ENCODE assay signal across 24 cellular contexts in genomic region chr7:142899661-142900060, GRCh38. TPM values are rescaled to one million over a fixed set of nuclear protein-coding genes. Genes with fewer than 3 reads are reported as not detected.
DNase-seq lines count a peak whose midpoint lies in the region; ATAC-seq, FAIRE-seq and TF ChIP-seq lines count a peak whose summit lies in the region.
"Had no signal": no experiment of that assay in that cellular context is flagged by ENCODE, and none has a peak within 500 bp of the region (broad histone marks: within the 10 kb centered on the region; RNA-seq: fewer than 3 reads in every experiment).

No MANE protein-coding gene starts in this region.

- H3K27ac ChIP-seq in neural progenitor cell: no peak overlapping the region
- H3K27ac ChIP-seq: A549; BLaER1 treated with 17β-estradiol and CSF1 and Interleukin-3, amounts not matched to agents 10 nM and 100 nM had no signal

- H3K27me3 ChIP-seq in bronchial epithelial cell (ENCODE audit: control insufficient read depth, insufficient read depth, low read length): no peaks in the 10 kb centered on the region
- no peaks in the 10 kb centered on the region for H3K27me3 ChIP-seq in neural progenitor cell
- H3K27me3 ChIP-seq: BE2C; BLaER1 treated with 17β-estradiol and CSF1 and Interleukin-3, amounts not matched to agents 10 nM and 100 nM had no signal

- no peak overlapping the region for H2AFZ ChIP-seq in neural progenitor cell (replicated peaks)

- no peaks in the 10 kb centered on the region for H3K4me1 Mint-ChIP-seq in activated naive CD8-positive, alpha-beta T cell treated with anti-CD3 and anti-CD28 coated beads, Interleukin-2, amount 50 U/mL, for 24 hours
- H3K4me1 Mint-ChIP-seq in activated naive CD8-positive, alpha-beta T cell treated with anti-CD3 and anti-CD28 coated beads for 36 hours: no peaks in the 10 kb centered on the region
- peaks cover 2% of the 10 kb centered on the region for H3K4me1 Mint-ChIP-seq in neural progenitor cell
- H3K4me1 Mint-ChIP-seq in activated CD4-positive, alpha-beta T cell treated with anti-CD3 and anti-CD28 coated beads, Interleukin-2, amount 10 ng/mL, durations not matched to agents 7 days and 5 days: no peaks in the 10 kb centered on the region
- H3K4me1 Mint-ChIP-seq: CD4-positive, alpha-beta memory T cell had no signal

- no peak for ATAC-seq in activated naive CD8-positive, alpha-beta T cell treated with anti-CD3 and anti-CD28 coated beads, Interleukin-2, amount 50 U/mL, for 24 hours
- no peak for ATAC-seq in GM21367 (IDR thresholded peaks at IDR 0.05; ENCODE audit: unreplicated experiment)
- ATAC-seq: A549, GM12878 had no signal

- no peak overlapping the region for H3K9ac ChIP-seq in neural progenitor cell
- H3K9ac ChIP-seq: BLaER1 treated with 17β-estradiol and CSF1 and Interleukin-3, amounts not matched to agents 10 nM and 100 nM had no signal

- H3K4me3 ChIP-seq in bronchial epithelial cell (ENCODE audit: low read depth, low read length) (no peak overlapping the region), neural progenitor cell (no peak overlapping the region)
- H3K4me3 ChIP-seq: A549; BLaER1 treated with 17β-estradiol and CSF1 and Interleukin-3, amounts not matched to agents 10 nM and 100 nM; GM12878; HAP-1 had no signal

- H3K36me3 ChIP-seq in bronchial epithelial cell (ENCODE audit: control insufficient read depth, insufficient read depth, low read length) (no peaks in the 10 kb centered on the region), neural progenitor cell (peaks cover 7% of the 10 kb centered on the region)
- H3K36me3 ChIP-seq: BE2C, HAP-1 had no signal

- H4K20me1 ChIP-seq in neural progenitor cell (ENCODE audit: low read depth): no peaks in the 10 kb centered on the region
- H4K20me1 ChIP-seq: BLaER1 treated with 17β-estradiol and CSF1 and Interleukin-3, amounts not matched to agents 10 nM and 100 nM had no signal

- POLR2A ChIA-PET in activated CD4-positive, alpha-beta T cell treated with anti-CD3 and anti-CD28 coated beads, Interleukin-2, amount 10 ng/mL, durations not matched to agents 7 days and 5 days (lab: Charles Lee): no interaction called here

- no peak for DNase-seq in activated naive CD8-positive, alpha-beta T cell treated with anti-CD3 and anti-CD28 coated beads, Interleukin-2, amount 50 U/mL, for 24 hours
- DNase-seq in activated naive CD8-positive, alpha-beta T cell treated with anti-CD3 and anti-CD28 coated beads for 36 hours: no peak
- DNase-seq in bronchial epithelial cell (ENCODE audit: low read depth): no peak
- DNase-seq in neural progenitor cell (ENCODE audit: low spot score): peak; percentile 9
- DNase-seq in activated CD4-positive, alpha-beta T cell treated with anti-CD3 and anti-CD28 coated beads, Interleukin-2, amount 10 ng/mL, durations not matched to agents 7 days and 5 days: no peak
- no peak for DNase-seq in DMS79 (lab: John Stamatoyannopoulos, UW)
- DNase-seq: 8988T; ACHN; AML-193; BE2C; CD4-positive, alpha-beta memory T cell; DMS153; EL; GDM1; GOT3; HFFc6 had no signal

- H3K4me2 ChIP-seq in neural progenitor cell: no peak overlapping the region
- H3K4me2 ChIP-seq: A549 had no signal

- CTCF ChIA-PET in activated CD4-positive, alpha-beta T cell treated with anti-CD3 and anti-CD28 coated beads, Interleukin-2, amount 10 ng/mL, durations not matched to agents 7 days and 5 days (lab: Charles Lee): interaction anchor here (0.7 to 0.8 kb wide), 2 partner anchors 26 to 503 kb away, joined by 3 read pairs; no protein-coding TSS in a partner anchor

- peak overlapping the region; percentile 16 for H3K27ac Mint-ChIP-seq in activated naive CD8-positive, alpha-beta T cell treated with anti-CD3 and anti-CD28 coated beads, Interleukin-2, amount 50 U/mL, for 24 hours
- no peak overlapping the region for H3K27ac Mint-ChIP-seq in activated naive CD8-positive, alpha-beta T cell treated with anti-CD3 and anti-CD28 coated beads for 36 hours
- H3K27ac Mint-ChIP-seq in neural progenitor cell: no peak overlapping the region
- H3K27ac Mint-ChIP-seq in activated CD4-positive, alpha-beta T cell treated with anti-CD3 and anti-CD28 coated beads, Interleukin-2, amount 10 ng/mL, durations not matched to agents 7 days and 5 days: no peak overlapping the region
- H3K27ac Mint-ChIP-seq: CD4-positive, alpha-beta memory T cell; HFFc6 had no signal

- H3K4me3 Mint-ChIP-seq in activated naive CD8-positive, alpha-beta T cell treated with anti-CD3 and anti-CD28 coated beads, Interleukin-2, amount 50 U/mL, for 24 hours: no peak overlapping the region
- H3K4me3 Mint-ChIP-seq in activated naive CD8-positive, alpha-beta T cell treated with anti-CD3 and anti-CD28 coated beads for 36 hours: no peak overlapping the region
- no peak overlapping the region for H3K4me3 Mint-ChIP-seq in neural progenitor cell
- H3K4me3 Mint-ChIP-seq in activated CD4-positive, alpha-beta T cell treated with anti-CD3 and anti-CD28 coated beads, Interleukin-2, amount 10 ng/mL, durations not matched to agents 7 days and 5 days: no peak overlapping the region
- H3K4me3 Mint-ChIP-seq: CD4-positive, alpha-beta memory T cell; HFFc6 had no signal

- H3K36me3 Mint-ChIP-seq in activated naive CD8-positive, alpha-beta T cell treated with anti-CD3 and anti-CD28 coated beads, Interleukin-2, amount 50 U/mL, for 24 hours (ENCODE audit: low read depth): no peaks in the 10 kb centered on the region
- peaks cover 1% of the 10 kb centered on the region for H3K36me3 Mint-ChIP-seq in activated naive CD8-positive, alpha-beta T cell treated with anti-CD3 and anti-CD28 coated beads for 36 hours
- no peaks in the 10 kb centered on the region for H3K36me3 Mint-ChIP-seq in neural progenitor cell
- H3K36me3 Mint-ChIP-seq in activated CD4-positive, alpha-beta T cell treated with anti-CD3 and anti-CD28 coated beads, Interleukin-2, amount 10 ng/mL, durations not matched to agents 7 days and 5 days (ENCODE audit: low read depth): no peaks in the 10 kb centered on the region
- H3K36me3 Mint-ChIP-seq: CD4-positive, alpha-beta memory T cell had no signal

- peaks cover 14% of the 10 kb centered on the region for H3K9me3 ChIP-seq in neural progenitor cell (ENCODE audit: low read depth)
- H3K9me3 ChIP-seq: A549, BE2C, Caco-2, HAP-1 had no signal

- H3K27me3 Mint-ChIP-seq in activated naive CD8-positive, alpha-beta T cell treated with anti-CD3 and anti-CD28 coated beads, Interleukin-2, amount 50 U/mL, for 24 hours: peaks cover 2% of the 10 kb centered on the region
- H3K27me3 Mint-ChIP-seq in activated naive CD8-positive, alpha-beta T cell treated with anti-CD3 and anti-CD28 coated beads for 36 hours: peaks cover 3% of the 10 kb centered on the region
- H3K27me3 Mint-ChIP-seq in neural progenitor cell (ENCODE audit: insufficient read depth, low read depth): peaks cover 4% of the 10 kb centered on the region
- peaks cover 7% of the 10 kb centered on the region for H3K27me3 Mint-ChIP-seq in activated CD4-positive, alpha-beta T cell treated with anti-CD3 and anti-CD28 coated beads, Interleukin-2, amount 10 ng/mL, durations not matched to agents 7 days and 5 days

- peaks cover 13% of the 10 kb centered on the region for H3K4me1 ChIP-seq in neural progenitor cell
- H3K4me1 ChIP-seq: A549, BE2C, HAP-1 had no signal

- no peaks in the 10 kb centered on the region for H3K79me2 ChIP-seq in neural progenitor cell (ENCODE audit: low read depth)

- peaks cover 12% of the 10 kb centered on the region for H3F3A ChIP-seq in neural progenitor cell (ENCODE audit: low read depth)

- H3K9me3 Mint-ChIP-seq in activated naive CD8-positive, alpha-beta T cell treated with anti-CD3 and anti-CD28 coated beads, Interleukin-2, amount 50 U/mL, for 24 hours: peaks cover 4% of the 10 kb centered on the region
- H3K9me3 Mint-ChIP-seq in activated naive CD8-positive, alpha-beta T cell treated with anti-CD3 and anti-CD28 coated beads for 36 hours: peaks cover 1% of the 10 kb centered on the region
- H3K9me3 Mint-ChIP-seq in neural progenitor cell: peaks cover 7% of the 10 kb centered on the region
- H3K9me3 Mint-ChIP-seq in activated CD4-positive, alpha-beta T cell treated with anti-CD3 and anti-CD28 coated beads, Interleukin-2, amount 10 ng/mL, durations not matched to agents 7 days and 5 days: no peaks in the 10 kb centered on the region
- H3K9me3 Mint-ChIP-seq: HFFc6 had no signal

- TF ChIP-seq CTCF in bronchial epithelial cell (IDR thresholded peaks at IDR 0.05; ENCODE audit: insufficient read depth, low read length, severe bottlenecking) (no peak), neural progenitor cell (IDR thresholded peaks at IDR 0.05) (no peak)

- FAIRE-seq in bronchial epithelial cell (lab: Jason Lieb, UNC): peak; percentile 32
- FAIRE-seq: A549, GM12878, GM19239, H54 had no signal

RNA-seq across cellular contexts. Expression of gene TRPV6, which starts 14.1 kb away (rescaled TPM):
- total RNA-seq in activated naive CD8-positive, alpha-beta T cell treated with anti-CD3 and anti-CD28 coated beads for 36 hours: not detected
- under 0.01 and 0.26 TPM in 2 replicates for total RNA-seq in bronchial epithelial cell
- total RNA-seq in neural progenitor cell (ENCODE audit: low replicate concordance): not detected in 2 replicates
- total RNA-seq in activated CD4-positive, alpha-beta T cell treated with anti-CD3 and anti-CD28 coated beads, Interleukin-2, amount 10 ng/mL, durations not matched to agents 7 days and 5 days: under 1 TPM in 1 of 2 experiments, not detected in 1; 0.07 TPM
- total RNA-seq: CD4-positive, alpha-beta memory T cell; GM12878; HFFc6 had no signal

RNA-seq across cellular contexts. Expression of gene TRPV5, which starts 33.9 kb away (rescaled TPM):
- total RNA-seq in activated naive CD8-positive, alpha-beta T cell treated with anti-CD3 and anti-CD28 coated beads for 36 hours: not detected
- total RNA-seq in bronchial epithelial cell (under 0.01 TPM in 1 of 2 replicates, not detected in the other), neural progenitor cell (ENCODE audit: low replicate concordance) (not detected in 2 replicates)
- total RNA-seq in activated CD4-positive, alpha-beta T cell treated with anti-CD3 and anti-CD28 coated beads, Interleukin-2, amount 10 ng/mL, durations not matched to agents 7 days and 5 days: not detected
- total RNA-seq: Caco-2; CD4-positive, alpha-beta memory T cell; GM12878; HFFc6 had no signal

RNA-seq across cellular contexts. Expression of gene LLCFC1, which starts 39.6 kb away (rescaled TPM):
- total RNA-seq in activated naive CD8-positive, alpha-beta T cell treated with anti-CD3 and anti-CD28 coated beads for 36 hours: not detected
- not detected in 2 replicates for total RNA-seq in bronchial epithelial cell
- total RNA-seq in neural progenitor cell (ENCODE audit: low replicate concordance): not detected in 2 replicates
- total RNA-seq in activated CD4-positive, alpha-beta T cell treated with anti-CD3 and anti-CD28 coated beads, Interleukin-2, amount 10 ng/mL, durations not matched to agents 7 days and 5 days: not detected
- total RNA-seq: Caco-2; CD4-positive, alpha-beta memory T cell; GM12878; HFFc6 had no signal

RNA-seq across cellular contexts. Expression of gene EPHB6, which starts 44.8 kb away (rescaled TPM):
- total RNA-seq in activated naive CD8-positive, alpha-beta T cell treated with anti-CD3 and anti-CD28 coated beads for 36 hours: 10 to 100 TPM in 1 of 2 experiments, 1 to 10 TPM in 1; 9.0 to 10.0 TPM
- total RNA-seq in bronchial epithelial cell (under 0.01 and 0.77 TPM in 2 replicates), neural progenitor cell (ENCODE audit: low replicate concordance) (4.8 and 14.2 TPM in 2 replicates)
- total RNA-seq in activated CD4-positive, alpha-beta T cell treated with anti-CD3 and anti-CD28 coated beads, Interleukin-2, amount 10 ng/mL, durations not matched to agents 7 days and 5 days: 10 to 100 TPM; 28.6 to 29.1 TPM
